20 cellular contexts compared by ENCODE assay signal in the genomic region with DNA sequence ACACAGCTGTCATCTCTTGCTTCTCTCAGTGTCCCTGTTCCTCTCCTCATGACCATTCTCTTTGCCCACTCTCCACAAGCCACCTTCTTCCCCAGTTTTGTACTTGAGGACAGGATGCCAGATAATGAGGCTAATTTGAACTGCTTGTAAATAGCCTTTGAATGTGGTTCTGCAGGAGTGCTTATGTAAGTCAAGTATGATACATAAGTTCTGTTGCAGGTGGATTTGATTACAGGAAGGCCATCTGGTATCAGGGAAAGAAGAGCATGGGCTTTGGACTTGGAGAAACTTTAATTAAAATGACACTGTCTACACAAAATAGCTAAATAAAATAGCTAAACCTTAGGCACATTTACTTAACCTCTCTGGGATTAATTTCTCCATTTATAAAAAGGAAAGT.
A peak's percentile ranks its signal among the peaks of the same experiment; 100 is the strongest.
DNase-seq lines count a peak whose midpoint lies in the region; ATAC-seq and TF ChIP-seq lines count a peak whose summit lies in the region.
"Had no signal": no experiment of that assay in that cellular context is flagged by ENCODE, and none has a peak within 500 bp of the region (broad histone marks: within the 10 kb centered on the region; RNA-seq: fewer than 3 reads in every experiment).

No MANE protein-coding gene starts in this region.

- DNase-seq in DMS53 (lab: John Stamatoyannopoulos, UW) (peak; percentile 3), DMS53 treated with DMSO at 0.1 percent for 48 hours (lab: John Stamatoyannopoulos, UW; ENCODE audit: unreplicated experiment) (no peak), G401 (ENCODE audit: low spot score) (peak; percentile 31), NCI-H2171 treated with DMSO at 0.1 percent for 48 hours (lab: John Stamatoyannopoulos, UW) (peak; percentile 71), SK-N-SH (no peak), type B pancreatic cell (ENCODE audit: extremely low spot score, unreplicated experiment) (no peak)
- no peak for DNase-seq in activated effector memory CD4-positive, alpha-beta T cell treated with anti-CD3 and anti-CD28 coated beads, Interleukin-2, amount 50 U/mL, for 16 hours
- DNase-seq: 8988T, C1 segment of cervical spinal cord, DMS79 treated with DMSO at 0.1 percent for 48 hours, GDM1, IMR-90, Kasumi-1, NCI-H187 treated with DMSO at 0.1 percent for 48 hours, NCI-H446, SJCRH30, T-helper 1 cell had no signal

- peak in 1 of 2 experiments; percentile 29; a peak in 1 of 4 replicates for TF ChIP-seq EP300 in SK-N-SH (IDR thresholded peaks at IDR 0.05; ENCODE audit: borderline replicate concordance in 1 of 2, low read depth in 1 of 2, low read length in 1 of 2)

- no peak overlapping the region for H3K9ac ChIP-seq in SK-N-SH

- no peaks in the 10 kb centered on the region for H4K20me1 ChIP-seq in SK-N-SH (ENCODE audit: insufficient read depth)

- TF ChIP-seq CTCF in SK-N-SH (IDR thresholded peaks at IDR 0.05) (no peak), type B pancreatic cell (conservative IDR thresholded peaks at IDR 0.05) (no peak)

- peak overlapping the region in 1 of 2 experiments; percentile 43; a peak in 2 of 4 replicates for H3K27ac ChIP-seq in SK-N-SH (ENCODE audit: low read depth in 2 of 2, low read length in 1 of 2)
- H3K27ac ChIP-seq: RWPE1, SJCRH30 had no signal

- H3K4me3 Mint-ChIP-seq in type B pancreatic cell, result no peak overlapping the region

- no peaks in the 10 kb centered on the region for H3K9me2 ChIP-seq in SK-N-SH

- POLR2A ChIA-PET in SK-N-SH (lab: Yijun Ruan, JAX), result no interaction called here

- H3K27me3 ChIP-seq in SK-N-SH (ENCODE audit: insufficient read depth), result no peaks in the 10 kb centered on the region
- H3K27me3 ChIP-seq: SJCRH30 had no signal

- H3K9me3 Mint-ChIP-seq in type B pancreatic cell, result no peaks in the 10 kb centered on the region

- no peak for ATAC-seq in HG03439 (IDR thresholded peaks at IDR 0.05; ENCODE audit: unreplicated experiment)
- ATAC-seq: HCT116 had no signal

- H3K36me3 Mint-ChIP-seq in type B pancreatic cell, result peaks cover 17% of the 10 kb centered on the region

- no peaks in the 10 kb centered on the region for H3K9me3 ChIP-seq in SK-N-SH
- H3K9me3 ChIP-seq: SJCRH30 had no signal

- no peak overlapping the region for H3K4me3 ChIP-seq in SK-N-SH (ENCODE audit: low read depth in 2 of 2, low read length in 1 of 2)
- H3K4me3 ChIP-seq: SJCRH30 had no signal

- H3K79me2 ChIP-seq in SK-N-SH (ENCODE audit: insufficient read depth), result no peaks in the 10 kb centered on the region

- no peaks in the 10 kb centered on the region for H3F3A ChIP-seq in SK-N-SH (replicated peaks; ENCODE audit: insufficient read depth)

- H3K27me3 Mint-ChIP-seq in type B pancreatic cell, result no peaks in the 10 kb centered on the region

- 0 out of 2 replicates have a peak, but pooled peaks have one; percentile 6 for TF ChIP-seq RAD21 in SK-N-SH (IDR thresholded peaks at IDR 0.05; ENCODE audit: low read length)

- H3K4me2 ChIP-seq in SK-N-SH, result no peak overlapping the region

- H3K36me3 ChIP-seq in SK-N-SH (replicated peaks in 1 of 2; ENCODE audit: control insufficient read depth in 1 of 2, insufficient read depth in 2 of 2, low read length in 1 of 2), result peaks cover 0 to 8% of the 10 kb centered on the region in 2 experiments
- H3K36me3 ChIP-seq: SJCRH30 had no signal

- no peak overlapping the region for H2AFZ ChIP-seq in SK-N-SH (ENCODE audit: low read depth)

- H3K4me1 ChIP-seq in SK-N-SH (ENCODE audit: control insufficient read depth in 1 of 2, insufficient read depth in 2 of 2, low read depth in 1 of 2, low read length in 1 of 2), result peaks cover 0 to 9% of the 10 kb centered on the region in 2 experiments; a peak in 2 of 4 replicates
- H3K4me1 ChIP-seq: SJCRH30 had no signal

- in situ Hi-C loops in G401 (cut with HindIII; ENCODE audit: low sequenced_read_pairs), result no loop called here

- H3K4me1 Mint-ChIP-seq in type B pancreatic cell (ENCODE audit: unreplicated experiment), result no peaks in the 10 kb centered on the region

- no peak overlapping the region for H3K27ac Mint-ChIP-seq in type B pancreatic cell

- CTCF ChIA-PET in SK-N-SH (lab: Yijun Ruan, JAX), result interaction anchor here (0.6 to 1.3 kb wide), 3 partner anchors 23 to 291 kb away, joined by 3 read pairs; no protein-coding TSS in a partner anchor

TF ChIP-seq in SK-N-SH, 30 proteins besides CTCF, POLR2A, EP300 and RAD21:
- TF ChIP-seq, protein P1, sequence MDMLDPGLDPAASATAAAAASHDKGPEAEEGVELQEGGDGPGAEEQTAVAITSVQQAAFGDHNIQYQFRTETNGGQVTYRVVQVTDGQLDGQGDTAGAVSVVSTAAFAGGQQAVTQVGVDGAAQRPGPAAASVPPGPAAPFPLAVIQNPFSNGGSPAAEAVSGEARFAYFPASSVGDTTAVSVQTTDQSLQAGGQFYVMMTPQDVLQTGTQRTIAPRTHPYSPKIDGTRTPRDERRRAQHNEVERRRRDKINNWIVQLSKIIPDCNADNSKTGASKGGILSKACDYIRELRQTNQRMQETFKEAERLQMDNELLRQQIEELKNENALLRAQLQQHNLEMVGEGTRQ (IDR thresholded peaks at IDR 0.05; ENCODE audit: borderline replicate concordance, low read depth, low read length), result no peak
- TF ChIP-seq TCF12 (IDR thresholded peaks at IDR 0.05), result peak; percentile 44; the same call in 1 of the 2 replicates
- no peak for TF ChIP-seq POLR2AphosphoS5 (IDR thresholded peaks at IDR 0.05; ENCODE audit: low read depth, low read length)
- TF ChIP-seq EZH2phosphoT487 (IDR thresholded peaks at IDR 0.05; ENCODE audit: borderline replicate concordance, low read depth), result no peak
- no peak for TF ChIP-seq NRF1 (IDR thresholded peaks at IDR 0.05; ENCODE audit: low read depth, low read length)

Comparison
In these comparisons a context has a peak if more than half of its experiments do, and no peak if none do; other contexts are left out.
1. DNase-seq: peak in DMS53 (single experiment), G401 (single experiment) and NCI-H2171 treated with DMSO at 0.1 percent for 48 hours (single experiment); none in DMS53 treated with DMSO at 0.1 percent for 48 hours (single experiment), SK-N-SH (single experiment), activated effector memory CD4-positive, alpha-beta T cell treated with anti-CD3 and anti-CD28 coated beads, Interleukin-2, amount 50 U/mL, for 16 hours (single experiment) and type B pancreatic cell (single experiment).